In the genomic region with DNA sequence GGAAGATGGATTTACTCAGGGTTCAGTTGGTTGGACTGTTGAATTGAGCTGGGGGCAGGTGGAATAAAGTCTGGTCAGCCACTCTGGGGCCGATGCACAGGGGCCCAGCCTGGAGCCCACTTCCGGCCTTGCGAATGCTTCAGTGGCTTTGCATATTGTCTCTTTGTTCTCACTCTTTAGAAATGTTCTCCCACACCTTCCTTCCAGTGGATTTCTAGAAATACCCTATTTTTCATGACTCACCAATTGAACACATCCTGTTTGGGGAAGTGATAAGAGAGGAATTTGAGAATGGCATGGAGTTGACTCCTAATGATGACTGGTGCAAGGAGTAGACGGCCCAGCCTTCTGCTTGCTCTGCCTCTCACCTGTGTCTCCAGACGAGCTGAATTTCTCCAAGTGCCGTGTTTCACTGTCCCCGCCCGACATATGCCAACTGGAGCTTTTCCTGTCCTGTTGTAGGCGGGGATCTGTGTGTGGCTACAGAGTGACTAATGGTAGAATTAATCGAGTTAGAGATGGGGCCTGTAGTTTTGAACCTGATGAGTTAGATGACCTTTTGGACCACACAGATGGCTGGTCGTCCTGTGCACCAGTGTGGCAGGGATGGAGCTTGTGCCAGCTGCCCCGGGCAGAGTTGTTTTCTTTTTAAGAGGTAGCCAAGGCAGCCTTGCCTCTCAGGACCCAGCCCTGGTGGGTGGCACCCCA, we compare ENCODE assay signal across 1 cellular context.
TF ChIP-seq lines count a peak whose summit lies in the region.

No MANE protein-coding gene starts in this region.

TF ChIP-seq in SK-N-SH, 30 proteins besides CTCF, POLR2A, EP300 and RAD21 (continued from another document):
- TF ChIP-seq RXRA (IDR thresholded peaks at IDR 0.05; ENCODE audit: borderline replicate concordance, low read depth): peak; percentile 88; the same call in 1 of the 2 replicates
- TF ChIP-seq POLR2AphosphoS5 (IDR thresholded peaks at IDR 0.05; ENCODE audit: low read depth, low read length): peak; percentile 78; the same call in 1 of the 2 replicates
- no peak; the same call in 1 of the 2 replicates for TF ChIP-seq GABPA (IDR thresholded peaks at IDR 0.05; ENCODE audit: low read depth)
- no peak for TF ChIP-seq NRF1 (IDR thresholded peaks at IDR 0.05; ENCODE audit: low read depth, low read length)
- TF ChIP-seq ELF1 (IDR thresholded peaks at IDR 0.05): no peak; the same call in 1 of the 2 replicates
- peak; percentile 87 for TF ChIP-seq NFIC (IDR thresholded peaks at IDR 0.05; ENCODE audit: borderline replicate concordance)
- TF ChIP-seq, protein P1, sequence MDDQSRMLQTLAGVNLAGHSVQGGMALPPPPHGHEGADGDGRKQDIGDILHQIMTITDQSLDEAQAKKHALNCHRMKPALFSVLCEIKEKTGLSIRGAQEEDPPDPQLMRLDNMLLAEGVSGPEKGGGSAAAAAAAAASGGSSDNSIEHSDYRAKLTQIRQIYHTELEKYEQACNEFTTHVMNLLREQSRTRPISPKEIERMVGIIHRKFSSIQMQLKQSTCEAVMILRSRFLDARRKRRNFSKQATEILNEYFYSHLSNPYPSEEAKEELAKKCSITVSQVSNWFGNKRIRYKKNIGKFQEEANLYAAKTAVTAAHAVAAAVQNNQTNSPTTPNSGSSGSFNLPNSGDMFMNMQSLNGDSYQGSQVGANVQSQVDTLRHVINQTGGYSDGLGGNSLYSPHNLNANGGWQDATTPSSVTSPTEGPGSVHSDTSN (IDR thresholded peaks at IDR 0.05): peak; percentile 89
- TF ChIP-seq, protein P2, sequence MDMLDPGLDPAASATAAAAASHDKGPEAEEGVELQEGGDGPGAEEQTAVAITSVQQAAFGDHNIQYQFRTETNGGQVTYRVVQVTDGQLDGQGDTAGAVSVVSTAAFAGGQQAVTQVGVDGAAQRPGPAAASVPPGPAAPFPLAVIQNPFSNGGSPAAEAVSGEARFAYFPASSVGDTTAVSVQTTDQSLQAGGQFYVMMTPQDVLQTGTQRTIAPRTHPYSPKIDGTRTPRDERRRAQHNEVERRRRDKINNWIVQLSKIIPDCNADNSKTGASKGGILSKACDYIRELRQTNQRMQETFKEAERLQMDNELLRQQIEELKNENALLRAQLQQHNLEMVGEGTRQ (IDR thresholded peaks at IDR 0.05; ENCODE audit: borderline replicate concordance, low read depth, low read length): 0 out of 2 replicates have a peak, but pooled peaks have one; percentile 2
- TF ChIP-seq FOXJ3 (CRISPR knock-in tag; IDR thresholded peaks at IDR 0.05): peak; percentile 90
- peak; percentile 91 for TF ChIP-seq FOXM1 (IDR thresholded peaks at IDR 0.05; ENCODE audit: low read depth)
- no peak for TF ChIP-seq SIN3A (IDR thresholded peaks at IDR 0.05; ENCODE audit: borderline replicate concordance, low read depth, low read length)
- peak; percentile 96 for TF ChIP-seq FOSL2 (IDR thresholded peaks at IDR 0.05; ENCODE audit: borderline replicate concordance, low read depth)
- TF ChIP-seq GATA2 (CRISPR knock-in tag; IDR thresholded peaks at IDR 0.05): peak; percentile 86
- TF ChIP-seq, protein P3, sequence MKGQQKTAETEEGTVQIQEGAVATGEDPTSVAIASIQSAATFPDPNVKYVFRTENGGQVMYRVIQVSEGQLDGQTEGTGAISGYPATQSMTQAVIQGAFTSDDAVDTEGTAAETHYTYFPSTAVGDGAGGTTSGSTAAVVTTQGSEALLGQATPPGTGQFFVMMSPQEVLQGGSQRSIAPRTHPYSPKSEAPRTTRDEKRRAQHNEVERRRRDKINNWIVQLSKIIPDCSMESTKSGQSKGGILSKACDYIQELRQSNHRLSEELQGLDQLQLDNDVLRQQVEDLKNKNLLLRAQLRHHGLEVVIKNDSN (IDR thresholded peaks at IDR 0.05; ENCODE audit: borderline replicate concordance, low read depth): no peak
